Comparison of ENCODE assay signal across 8 cellular contexts in the genomic region with DNA sequence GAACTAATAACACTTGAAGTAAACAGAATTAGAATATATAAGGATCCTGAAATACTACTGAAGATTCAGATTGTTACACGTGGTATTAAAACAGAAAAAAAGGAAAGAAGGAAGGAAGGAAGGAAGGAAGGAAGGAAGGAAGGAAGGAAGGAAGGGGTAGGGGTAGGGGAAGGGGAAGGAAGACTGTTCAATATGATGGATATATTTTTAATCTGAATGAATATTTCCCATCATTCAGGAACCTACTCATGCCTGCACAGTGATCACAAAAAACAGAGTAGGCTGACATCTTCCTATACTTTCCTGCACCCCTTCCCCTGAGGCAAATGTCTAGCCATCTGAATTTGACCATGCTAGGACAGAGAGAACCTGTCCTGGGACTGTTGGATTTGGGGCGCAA.
"Had no signal": no experiment of that assay in that cellular context is flagged by ENCODE, and none has a peak within 500 bp of the region (broad histone marks: within the 10 kb centered on the region; RNA-seq: fewer than 3 reads in every experiment).

No MANE protein-coding gene starts in this region.

- H3K4me1 Mint-ChIP-seq: IgD-negative memory B cell had no signal

- FAIRE-seq: H54, HTR-8/SVneo had no signal

- H3K27me3 Mint-ChIP-seq: IgD-negative memory B cell had no signal

- H3K36me3 Mint-ChIP-seq: IgD-negative memory B cell had no signal

- H3K27ac ChIP-seq: GM23248 had no signal

- DNase-seq: GM23248, GOT3, H9, HCEC 1CT, KG1 had no signal

- H3K9ac ChIP-seq: GM23248 had no signal

- H2AFZ ChIP-seq: GM23248 had no signal

- H3K4me3 ChIP-seq: GM23248 had no signal

- H3K4me3 Mint-ChIP-seq: H9 had no signal

- H3K27ac Mint-ChIP-seq: H9, IgD-negative memory B cell had no signal
